Comparison of ENCODE assay signal across 24 cellular contexts in the genomic region with DNA sequence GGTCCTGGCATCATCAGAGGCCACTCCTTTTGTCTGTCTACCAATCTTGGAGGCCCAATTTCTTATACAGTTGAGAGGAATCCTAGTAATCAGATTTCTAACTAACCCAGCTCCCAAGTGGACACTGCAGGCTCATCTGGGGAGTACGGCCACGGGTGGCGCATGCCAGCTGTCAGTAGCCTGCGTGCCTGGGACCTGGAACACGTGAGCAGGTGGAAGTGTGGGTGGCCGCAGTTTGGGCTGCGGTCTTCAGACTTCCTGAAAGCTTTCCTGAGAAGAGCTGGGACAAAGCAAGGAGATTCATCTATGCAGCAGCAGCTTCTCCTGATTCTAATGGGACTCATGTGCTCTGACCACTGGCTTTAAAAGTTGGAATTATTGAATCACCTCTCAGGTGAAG. TPM values are rescaled to one million over a fixed set of nuclear protein-coding genes. Genes with fewer than 3 reads are reported as not detected.
DNase-seq lines count a peak whose midpoint lies in the region; ATAC-seq and TF ChIP-seq lines count a peak whose summit lies in the region.
"Had no signal": no experiment of that assay in that cellular context is flagged by ENCODE, and none has a peak within 500 bp of the region (broad histone marks: within the 10 kb centered on the region; RNA-seq: fewer than 3 reads in every experiment).

No MANE protein-coding gene starts in this region.

- no peak for TF ChIP-seq EP300 in transverse colon (IDR thresholded peaks at IDR 0.05; ENCODE audit: low read depth)

- H3K27ac ChIP-seq in right cardiac atrium (ENCODE audit: low read length), result peak overlapping the region; percentile 4
- peak overlapping the region in 35 of 59 donors; percentile 5 to 95 (median 84) for H3K27ac ChIP-seq in dorsolateral prefrontal cortex
- H3K27ac ChIP-seq in muscle layer of duodenum (ENCODE audit: low read length), result peak overlapping the region; percentile 26
- H3K27ac ChIP-seq in transverse colon, result peak overlapping the region; percentile 10 to 70 (median 46)
- H3K27ac ChIP-seq: A549, GM23248 had no signal

- ATAC-seq in right cardiac atrium (no peak), left cardiac atrium (no peak), HG03520 (IDR thresholded peaks at IDR 0.05; ENCODE audit: unreplicated experiment) (no peak)
- ATAC-seq: A549, K562, Right ventricle myocardium inferior had no signal

- intact Hi-C loops in right cardiac atrium (cut with DNase I) (no loop called here), left cardiac atrium (cut with DNase I) (no loop called here), dorsolateral prefrontal cortex (cut with DNase I) (no loop called here), transverse colon (cut with DNase I; ENCODE audit: low total_unique reads) (no loop called here)

- no peaks in the 10 kb centered on the region for H3K36me3 ChIP-seq in muscle layer of duodenum (ENCODE audit: control insufficient read depth in 1 of 2, insufficient read depth in 2 of 2, low read length in 2 of 2)
- no peaks in the 10 kb centered on the region for H3K36me3 ChIP-seq in transverse colon
- H3K36me3 ChIP-seq: HAP-1 had no signal

- in situ Hi-C loops in transverse colon (cut with MboI; ENCODE audit: low pct_ligation_motif_present in 1 of 4, low pct_unique_long_range_greater_than_20kb in 1 of 4, low sequenced_read_pairs in 3 of 4), result loop anchor here in 2 of 4 donors (25.0 kb wide), 2 partner anchors 246 to 871 kb away; partner anchors contain the start of gene INKA2 (in 1 of the 2)

- DNase-seq in right cardiac atrium (no peak), left cardiac atrium (no peak), dorsolateral prefrontal cortex (no peak), transverse colon (no peak), HPDE6-E6E7 (ENCODE audit: extremely low spot score) (no peak)
- no peak for DNase-seq in activated CD4-positive, alpha-beta T cell treated with anti-CD3 and anti-CD28 coated beads, Interleukin-2, amount 50 U/mL, for 1 hour
- DNase-seq: CD4-positive, alpha-beta memory T cell; DMS153; GDM1; GM23248; NCI-H1105 treated with DMSO at 0.1 percent for 48 hours; NCI-H1694; NCI-H2081 treated with DMSO at 0.1 percent for 48 hours; NCI-H748 treated with DMSO at 0.1 percent for 48 hours; NK-92 treated with Interleukin-12 subunit alpha and Interleukin-12 subunit beta, amount 100 ng/mL, for 24 hours had no signal

- H3K9me3 ChIP-seq in right cardiac atrium (ENCODE audit: control insufficient read depth, low read length), result no peaks in the 10 kb centered on the region
- no peaks in the 10 kb centered on the region for H3K9me3 ChIP-seq in muscle layer of duodenum (ENCODE audit: control insufficient read depth in 1 of 2, low read length in 2 of 2)
- H3K9me3 ChIP-seq in transverse colon, result no peaks in the 10 kb centered on the region
- H3K9me3 ChIP-seq: A549, HAP-1 had no signal

- TF ChIP-seq POLR2A in transverse colon (IDR thresholded peaks at IDR 0.05), result no peak

- TF ChIP-seq CTCF in dorsolateral prefrontal cortex (IDR thresholded peaks at IDR 0.05 in 54 of 56, conservative IDR thresholded peaks at IDR 0.05 in 2 of 56; ENCODE audit: low read depth in 1 of 56, partially characterized antibody in 56 of 56) (no peak), transverse colon (IDR thresholded peaks at IDR 0.05) (no peak)

- WGBS in right cardiac atrium, result 84% methylated on average over 7 of the region's 7 CpGs
- 93% methylated on average over 7 of the region's 7 CpGs; no CpG with 5 or more reads in 1 of the 2 donors for WGBS in transverse colon (ENCODE audit: low coverage in 1 of 2), 2 donors

- H3K4me1 ChIP-seq in right cardiac atrium (ENCODE audit: control insufficient read depth, insufficient read depth, low read length) (no peaks in the 10 kb centered on the region), muscle layer of duodenum (ENCODE audit: control insufficient read depth in 1 of 2, insufficient read depth in 2 of 2, low read length in 2 of 2) (no peaks in the 10 kb centered on the region), transverse colon (no peaks in the 10 kb centered on the region)
- H3K4me1 ChIP-seq: A549, HAP-1 had no signal

- H3K4me3 ChIP-seq in right cardiac atrium (ENCODE audit: low read length), result no peak overlapping the region
- no peak overlapping the region for H3K4me3 ChIP-seq in dorsolateral prefrontal cortex
- no peak overlapping the region for H3K4me3 ChIP-seq in muscle layer of duodenum (ENCODE audit: low read depth in 1 of 2, low read length in 2 of 2)
- no peak overlapping the region for H3K4me3 ChIP-seq in transverse colon
- H3K4me3 ChIP-seq: A549, GM23248, HAP-1, K562 had no signal

- H3K27me3 ChIP-seq in right cardiac atrium (ENCODE audit: control insufficient read depth, insufficient read depth) (no peaks in the 10 kb centered on the region), dorsolateral prefrontal cortex (peaks cover 0 to 6% (median 0%) of the 10 kb centered on the region in 45 donors), muscle layer of duodenum (ENCODE audit: low read depth, low read length) (no peaks in the 10 kb centered on the region), transverse colon (no peaks in the 10 kb centered on the region)

RNA-seq across cellular contexts. Expression of gene ADORA3, which starts 12.4 kb away (rescaled TPM):
- total RNA-seq in right cardiac atrium, result 10 to 100 TPM in 1 of 4 donors, 1 to 10 TPM in 3; 5.4 to 10.9 (median 9.9) TPM
- 2.0 TPM for polyA plus RNA-seq in right cardiac atrium
- total RNA-seq in left cardiac atrium, result 1 to 10 TPM; 5.5 to 6.6 TPM
- 10 to 100 TPM in 39 of 120 experiments, 1 to 10 TPM in 80, under 1 TPM in 1; 0.57 to 20.1 (median 8.2) TPM for total RNA-seq in dorsolateral prefrontal cortex
- 1 to 10 TPM in 2 of 4 donors, not detected in 2; 2.9 to 5.7 TPM for total RNA-seq in transverse colon
- total RNA-seq: Daoy, GM23248, NCI-H460 had no signal
- polyA plus RNA-seq: A549, BJ, GM23248 had no signal

RNA-seq across cellular contexts. Expression of gene TMIGD3, which starts 12.4 kb away (rescaled TPM):
- total RNA-seq in right cardiac atrium (1 to 10 TPM in 3 of 4 donors, under 1 TPM in 1; 0.82 to 9.5 (median 3.7) TPM), left cardiac atrium (1 to 10 TPM; 2.0 to 4.0 TPM), dorsolateral prefrontal cortex (10 to 100 TPM in 97 of 120 experiments, 1 to 10 TPM in 23; 4.3 to 47.2 (median 14.8) TPM), transverse colon (under 1 TPM in 2 of 4 donors, not detected in 2; 0.27 to 0.95 TPM)
- polyA plus RNA-seq in right cardiac atrium, result 2.1 TPM
- total RNA-seq: CD4-positive, alpha-beta memory T cell; Daoy; GM23248; NCI-H460 had no signal
- polyA plus RNA-seq: A549; BJ; CD4-positive, alpha-beta memory T cell; GM23248 had no signal

RNA-seq across cellular contexts. Expression of gene C1orf162, which starts 17.3 kb away (rescaled TPM):
- total RNA-seq in right cardiac atrium, result 10 to 100 TPM; 13.0 to 28.1 (median 18.0) TPM
- polyA plus RNA-seq in right cardiac atrium, result 13.5 TPM
- total RNA-seq in left cardiac atrium, result 10 to 100 TPM; 17.2 to 22.5 TPM
- total RNA-seq in dorsolateral prefrontal cortex, result 10 to 100 TPM in 62 of 120 experiments, 1 to 10 TPM in 58; 3.8 to 34.3 (median 10.2) TPM
- total RNA-seq in transverse colon, result 10 to 100 TPM in 2 of 4 donors, 1 to 10 TPM in 1, not detected in 1; 9.1 to 13.1 (median 12.9) TPM
- total RNA-seq: GM23248 had no signal

RNA-seq across cellular contexts. Expression of gene ATP5PB, which starts 41.8 kb away (rescaled TPM):
- 100 to 1,000 TPM; 433 to 505 (median 493) TPM for total RNA-seq in right cardiac atrium
- polyA plus RNA-seq in right cardiac atrium, result 918 TPM
- 100 to 1,000 TPM; 458 to 551 TPM for total RNA-seq in left cardiac atrium
- total RNA-seq in dorsolateral prefrontal cortex, result 100 to 1,000 TPM; 111 to 247 (median 179) TPM
- total RNA-seq in transverse colon, result 100 to 1,000 TPM in 2 of 4 donors, 10 to 100 TPM in 2; 60.3 to 334 (median 211) TPM

RNA-seq across cellular contexts. Expression of gene WDR77, which starts 42.0 kb away (rescaled TPM):
- total RNA-seq in right cardiac atrium (10 to 100 TPM; 24.1 to 29.2 (median 27.9) TPM), left cardiac atrium (10 to 100 TPM; 22.9 to 31.9 TPM), dorsolateral prefrontal cortex (10 to 100 TPM; 13.6 to 29.7 (median 21.9) TPM), transverse colon (10 to 100 TPM; 10.7 to 46.0 (median 21.8) TPM)
- 28.2 TPM for polyA plus RNA-seq in right cardiac atrium

Comparison
In these comparisons a context has a peak if more than half of its experiments do, and no peak if none do; other contexts are left out.
1. H3K27ac ChIP-seq: peak in every context shown above with its lines; median percentile 84 in dorsolateral prefrontal cortex; 46 in transverse colon; 26 in muscle layer of duodenum; 4 in right cardiac atrium.